1 cellular context compared by ENCODE assay signal in the genomic region with DNA sequence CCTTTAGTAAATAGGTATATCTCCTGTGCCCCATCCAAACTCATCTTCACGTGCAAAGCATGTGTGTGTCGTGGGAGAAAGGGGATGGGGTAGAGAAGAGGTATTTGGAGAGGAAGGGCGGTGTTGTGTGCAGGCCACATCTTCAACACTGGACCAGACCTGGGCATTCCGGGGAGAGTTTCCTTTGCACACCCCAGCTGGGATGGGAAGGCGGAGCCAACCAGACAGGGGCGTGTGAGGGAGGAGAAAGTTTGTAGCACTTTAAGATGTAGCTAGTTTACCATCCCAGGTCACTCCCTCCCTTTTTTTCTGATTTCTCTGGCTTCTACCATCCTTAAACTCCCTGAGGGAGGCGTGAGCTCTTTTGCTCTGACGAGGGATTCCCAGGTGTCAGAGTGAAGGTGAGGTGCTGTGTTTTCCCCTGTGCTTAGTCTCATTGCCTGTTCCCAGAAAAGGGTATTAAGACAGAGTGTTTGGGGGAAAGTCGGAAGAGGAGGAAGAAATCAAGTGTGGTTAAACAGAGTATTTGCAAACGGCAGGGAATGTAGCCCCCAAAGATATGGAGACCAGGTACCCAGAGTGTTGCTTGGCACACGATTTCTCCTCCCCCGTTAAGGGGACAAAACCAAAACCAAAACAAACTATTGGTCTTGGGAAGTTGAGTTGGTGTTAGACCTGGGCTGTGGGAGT.
TF ChIP-seq lines count a peak whose summit lies in the region.

No MANE protein-coding gene starts in this region.

TF ChIP-seq in HEK293, 187 proteins besides CTCF, POLR2A, EP300 and RAD21 (continued from another document):
- TF ChIP-seq, protein P1, sequence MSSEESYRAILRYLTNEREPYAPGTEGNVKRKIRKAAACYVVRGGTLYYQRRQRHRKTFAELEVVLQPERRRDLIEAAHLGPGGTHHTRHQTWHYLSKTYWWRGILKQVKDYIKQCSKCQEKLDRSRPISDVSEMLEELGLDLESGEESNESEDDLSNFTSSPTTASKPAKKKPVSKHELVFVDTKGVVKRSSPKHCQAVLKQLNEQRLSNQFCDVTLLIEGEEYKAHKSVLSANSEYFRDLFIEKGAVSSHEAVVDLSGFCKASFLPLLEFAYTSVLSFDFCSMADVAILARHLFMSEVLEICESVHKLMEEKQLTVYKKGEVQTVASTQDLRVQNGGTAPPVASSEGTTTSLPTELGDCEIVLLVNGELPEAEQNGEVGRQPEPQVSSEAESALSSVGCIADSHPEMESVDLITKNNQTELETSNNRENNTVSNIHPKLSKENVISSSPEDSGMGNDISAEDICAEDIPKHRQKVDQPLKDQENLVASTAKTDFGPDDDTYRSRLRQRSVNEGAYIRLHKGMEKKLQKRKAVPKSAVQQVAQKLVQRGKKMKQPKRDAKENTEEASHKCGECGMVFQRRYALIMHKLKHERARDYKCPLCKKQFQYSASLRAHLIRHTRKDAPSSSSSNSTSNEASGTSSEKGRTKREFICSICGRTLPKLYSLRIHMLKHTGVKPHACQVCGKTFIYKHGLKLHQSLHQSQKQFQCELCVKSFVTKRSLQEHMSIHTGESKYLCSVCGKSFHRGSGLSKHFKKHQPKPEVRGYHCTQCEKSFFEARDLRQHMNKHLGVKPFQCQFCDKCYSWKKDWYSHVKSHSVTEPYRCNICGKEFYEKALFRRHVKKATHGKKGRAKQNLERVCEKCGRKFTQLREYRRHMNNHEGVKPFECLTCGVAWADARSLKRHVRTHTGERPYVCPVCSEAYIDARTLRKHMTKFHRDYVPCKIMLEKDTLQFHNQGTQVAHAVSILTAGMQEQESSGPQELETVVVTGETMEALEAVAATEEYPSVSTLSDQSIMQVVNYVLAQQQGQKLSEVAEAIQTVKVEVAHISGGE (tag by site-specific recombination; conservative IDR thresholded peaks at IDR 0.05; ENCODE audit: low read depth), result peak; percentile 76; the same call in 1 of the 2 replicates
- TF ChIP-seq PRDM10 (tag by site-specific recombination; IDR thresholded peaks at IDR 0.05), result peak; percentile 96
- no peak for TF ChIP-seq YY2 (tag by site-specific recombination; IDR thresholded peaks at IDR 0.05)
- TF ChIP-seq KLF16 (tag by site-specific recombination; IDR thresholded peaks at IDR 0.05), result 0 out of 2 replicates have a peak, but pooled peaks have one; percentile 21
- TF ChIP-seq KLF1 (tag by site-specific recombination; IDR thresholded peaks at IDR 0.05), result peak; percentile 57
